Comparison of ENCODE assay signal across 1 cellular context in the genomic region with DNA sequence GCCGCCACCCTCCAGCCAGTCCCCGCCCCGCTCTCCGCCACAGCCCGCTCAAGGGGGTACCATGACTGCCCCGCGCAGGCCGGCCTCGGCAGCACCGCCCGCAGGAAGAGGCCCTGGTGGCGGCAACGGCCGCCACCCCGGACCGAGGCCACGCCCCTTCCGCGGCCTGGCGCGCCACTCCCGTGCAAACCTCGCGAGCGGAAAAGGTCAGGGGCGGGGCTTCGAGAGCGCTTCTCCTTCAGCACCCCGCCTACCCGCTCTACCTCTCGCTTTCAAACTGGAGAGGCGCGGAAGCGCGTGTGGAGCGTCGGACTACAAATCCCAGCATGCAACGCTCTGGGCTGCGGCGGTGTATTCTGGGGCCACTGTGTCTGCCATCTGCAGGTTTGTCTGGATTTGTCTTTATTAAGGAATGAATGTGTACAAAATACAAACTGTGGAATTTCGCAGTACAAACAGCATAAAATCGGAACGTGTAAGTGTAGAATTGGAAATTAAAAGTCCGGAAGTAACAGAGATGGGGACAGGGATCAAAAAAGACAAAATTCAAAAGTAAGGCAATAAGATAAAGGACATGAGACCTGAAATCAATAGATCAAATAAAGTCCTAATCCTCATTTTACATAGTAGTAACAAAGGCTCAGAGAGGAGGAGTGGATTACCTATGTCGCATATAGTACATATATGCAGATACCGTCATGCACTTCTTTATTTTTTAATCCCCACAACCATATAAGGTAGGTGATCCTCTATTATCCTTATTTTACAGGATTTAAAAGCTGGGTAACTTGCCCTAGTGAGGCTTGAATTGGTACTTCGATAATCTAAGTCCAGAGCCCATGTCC.
A peak's percentile ranks its signal among the peaks of the same experiment; 100 is the strongest.
TF ChIP-seq lines count a peak whose summit lies in the region.

No MANE protein-coding gene starts in this region.

TF ChIP-seq in HEK293, 187 proteins besides CTCF, POLR2A, EP300 and RAD21 (continued from another document):
- TF ChIP-seq, protein P1, sequence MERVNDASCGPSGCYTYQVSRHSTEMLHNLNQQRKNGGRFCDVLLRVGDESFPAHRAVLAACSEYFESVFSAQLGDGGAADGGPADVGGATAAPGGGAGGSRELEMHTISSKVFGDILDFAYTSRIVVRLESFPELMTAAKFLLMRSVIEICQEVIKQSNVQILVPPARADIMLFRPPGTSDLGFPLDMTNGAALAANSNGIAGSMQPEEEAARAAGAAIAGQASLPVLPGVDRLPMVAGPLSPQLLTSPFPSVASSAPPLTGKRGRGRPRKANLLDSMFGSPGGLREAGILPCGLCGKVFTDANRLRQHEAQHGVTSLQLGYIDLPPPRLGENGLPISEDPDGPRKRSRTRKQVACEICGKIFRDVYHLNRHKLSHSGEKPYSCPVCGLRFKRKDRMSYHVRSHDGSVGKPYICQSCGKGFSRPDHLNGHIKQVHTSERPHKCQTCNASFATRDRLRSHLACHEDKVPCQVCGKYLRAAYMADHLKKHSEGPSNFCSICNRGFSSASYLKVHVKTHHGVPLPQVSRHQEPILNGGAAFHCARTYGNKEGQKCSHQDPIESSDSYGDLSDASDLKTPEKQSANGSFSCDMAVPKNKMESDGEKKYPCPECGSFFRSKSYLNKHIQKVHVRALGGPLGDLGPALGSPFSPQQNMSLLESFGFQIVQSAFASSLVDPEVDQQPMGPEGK (tag by site-specific recombination; IDR thresholded peaks at IDR 0.05): peak; percentile 86
- TF ChIP-seq ZNF10 (tag by site-specific recombination; IDR thresholded peaks at IDR 0.05) (no peak), ZNF837 (tag by site-specific recombination; IDR thresholded peaks at IDR 0.05) (peak; percentile 43; the same call in 1 of the 2 replicates), ZNF202 (tag by site-specific recombination; IDR thresholded peaks at IDR 0.05; ENCODE audit: borderline replicate concordance) (no peak), ZNF354C (tag by site-specific recombination; IDR thresholded peaks at IDR 0.05; ENCODE audit: borderline replicate concordance, low read depth) (0 out of 2 replicates have a peak, but pooled peaks have one; percentile 11), PRDM1 (tag by site-specific recombination; IDR thresholded peaks at IDR 0.05) (no peak), GFI1B (tag by site-specific recombination; IDR thresholded peaks at IDR 0.05) (0 out of 2 replicates have a peak, but pooled peaks have one; percentile 6), ZNF571 (tag by site-specific recombination; IDR thresholded peaks at IDR 0.05) (no peak), ZNF2 (tag by site-specific recombination; IDR thresholded peaks at IDR 0.05) (peak; percentile 72), OSR2 (tag by site-specific recombination; IDR thresholded peaks at IDR 0.05) (no peak), ZNF114 (tag by site-specific recombination; IDR thresholded peaks at IDR 0.05) (no peak), ZNF157 (tag by site-specific recombination; IDR thresholded peaks at IDR 0.05) (no peak), ZNF239 (tag by site-specific recombination; IDR thresholded peaks at IDR 0.05) (no peak), GLIS1 (tag by site-specific recombination; IDR thresholded peaks at IDR 0.05) (peak; percentile 73; the same call in 1 of the 2 replicates), ZNF266 (tag by site-specific recombination; IDR thresholded peaks at IDR 0.05; ENCODE audit: low read depth) (no peak), ZNF449 (tag by site-specific recombination; IDR thresholded peaks at IDR 0.05) (no peak; the same call in 1 of the 2 replicates), ZNF335 (tag by site-specific recombination; conservative IDR thresholded peaks at IDR 0.05) (peak; percentile 93), TCF7L2 (IDR thresholded peaks at IDR 0.05; ENCODE audit: borderline replicate concordance, low read depth, low read length) (no peak), YY2 (tag by site-specific recombination; IDR thresholded peaks at IDR 0.05) (0 out of 2 replicates have a peak, but pooled peaks have one; percentile 17), REPIN1 (tag by site-specific recombination; IDR thresholded peaks at IDR 0.05; ENCODE audit: low read depth) (no peak), TRIM28 (IDR thresholded peaks at IDR 0.05; ENCODE audit: borderline replicate concordance, low read length) (0 out of 2 replicates have a peak, but pooled peaks have one; percentile 60), GLI4 (tag by site-specific recombination; IDR thresholded peaks at IDR 0.05) (no peak), ZNF221 (tag by site-specific recombination; IDR thresholded peaks at IDR 0.05; ENCODE audit: borderline replicate concordance) (no peak), ZNF830 (tag by site-specific recombination; IDR thresholded peaks at IDR 0.05; ENCODE audit: low read depth) (no peak), ZNF132 (tag by site-specific recombination; IDR thresholded peaks at IDR 0.05; ENCODE audit: borderline replicate concordance) (no peak), ZNF701 (tag by site-specific recombination; IDR thresholded peaks at IDR 0.05) (no peak), ZBTB6 (tag by site-specific recombination; IDR thresholded peaks at IDR 0.05) (no peak), GLIS2 (tag by site-specific recombination; IDR thresholded peaks at IDR 0.05) (peak; percentile 99), ZNF16 (tag by site-specific recombination; IDR thresholded peaks at IDR 0.05; ENCODE audit: low read depth) (no peak), ZNF561 (tag by site-specific recombination; IDR thresholded peaks at IDR 0.05; ENCODE audit: borderline replicate concordance) (peak; percentile 40; the same call in 1 of the 2 replicates), EGR2 (tag by site-specific recombination; IDR thresholded peaks at IDR 0.05; ENCODE audit: low read depth) (peak; percentile 41), ZNF302 (tag by site-specific recombination; IDR thresholded peaks at IDR 0.05; ENCODE audit: low read depth) (no peak), ZNF366 (tag by site-specific recombination; conservative IDR thresholded peaks at IDR 0.05) (peak; percentile 96), PRDM2 (tag by site-specific recombination; IDR thresholded peaks at IDR 0.05; ENCODE audit: borderline replicate concordance) (no peak)
- TF ChIP-seq, protein P2, sequence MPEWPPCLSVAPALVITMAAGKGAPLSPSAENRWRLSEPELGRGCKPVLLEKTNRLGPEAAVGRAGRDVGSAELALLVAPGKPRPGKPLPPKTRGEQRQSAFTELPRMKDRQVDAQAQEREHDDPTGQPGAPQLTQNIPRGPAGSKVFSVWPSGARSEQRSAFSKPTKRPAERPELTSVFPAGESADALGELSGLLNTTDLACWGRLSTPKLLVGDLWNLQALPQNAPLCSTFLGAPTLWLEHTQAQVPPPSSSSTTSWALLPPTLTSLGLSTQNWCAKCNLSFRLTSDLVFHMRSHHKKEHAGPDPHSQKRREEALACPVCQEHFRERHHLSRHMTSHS (tag by site-specific recombination; IDR thresholded peaks at IDR 0.05): no peak
- TF ChIP-seq, protein P3, sequence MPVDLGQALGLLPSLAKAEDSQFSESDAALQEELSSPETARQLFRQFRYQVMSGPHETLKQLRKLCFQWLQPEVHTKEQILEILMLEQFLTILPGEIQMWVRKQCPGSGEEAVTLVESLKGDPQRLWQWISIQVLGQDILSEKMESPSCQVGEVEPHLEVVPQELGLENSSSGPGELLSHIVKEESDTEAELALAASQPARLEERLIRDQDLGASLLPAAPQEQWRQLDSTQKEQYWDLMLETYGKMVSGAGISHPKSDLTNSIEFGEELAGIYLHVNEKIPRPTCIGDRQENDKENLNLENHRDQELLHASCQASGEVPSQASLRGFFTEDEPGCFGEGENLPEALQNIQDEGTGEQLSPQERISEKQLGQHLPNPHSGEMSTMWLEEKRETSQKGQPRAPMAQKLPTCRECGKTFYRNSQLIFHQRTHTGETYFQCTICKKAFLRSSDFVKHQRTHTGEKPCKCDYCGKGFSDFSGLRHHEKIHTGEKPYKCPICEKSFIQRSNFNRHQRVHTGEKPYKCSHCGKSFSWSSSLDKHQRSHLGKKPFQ (tag by site-specific recombination; IDR thresholded peaks at IDR 0.05): no peak
- TF ChIP-seq, protein P4, sequence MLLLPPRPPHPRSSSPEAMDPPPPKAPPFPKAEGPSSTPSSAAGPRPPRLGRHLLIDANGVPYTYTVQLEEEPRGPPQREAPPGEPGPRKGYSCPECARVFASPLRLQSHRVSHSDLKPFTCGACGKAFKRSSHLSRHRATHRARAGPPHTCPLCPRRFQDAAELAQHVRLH (tag by site-specific recombination; IDR thresholded peaks at IDR 0.05): peak; percentile 88
- TF ChIP-seq, protein P5, sequence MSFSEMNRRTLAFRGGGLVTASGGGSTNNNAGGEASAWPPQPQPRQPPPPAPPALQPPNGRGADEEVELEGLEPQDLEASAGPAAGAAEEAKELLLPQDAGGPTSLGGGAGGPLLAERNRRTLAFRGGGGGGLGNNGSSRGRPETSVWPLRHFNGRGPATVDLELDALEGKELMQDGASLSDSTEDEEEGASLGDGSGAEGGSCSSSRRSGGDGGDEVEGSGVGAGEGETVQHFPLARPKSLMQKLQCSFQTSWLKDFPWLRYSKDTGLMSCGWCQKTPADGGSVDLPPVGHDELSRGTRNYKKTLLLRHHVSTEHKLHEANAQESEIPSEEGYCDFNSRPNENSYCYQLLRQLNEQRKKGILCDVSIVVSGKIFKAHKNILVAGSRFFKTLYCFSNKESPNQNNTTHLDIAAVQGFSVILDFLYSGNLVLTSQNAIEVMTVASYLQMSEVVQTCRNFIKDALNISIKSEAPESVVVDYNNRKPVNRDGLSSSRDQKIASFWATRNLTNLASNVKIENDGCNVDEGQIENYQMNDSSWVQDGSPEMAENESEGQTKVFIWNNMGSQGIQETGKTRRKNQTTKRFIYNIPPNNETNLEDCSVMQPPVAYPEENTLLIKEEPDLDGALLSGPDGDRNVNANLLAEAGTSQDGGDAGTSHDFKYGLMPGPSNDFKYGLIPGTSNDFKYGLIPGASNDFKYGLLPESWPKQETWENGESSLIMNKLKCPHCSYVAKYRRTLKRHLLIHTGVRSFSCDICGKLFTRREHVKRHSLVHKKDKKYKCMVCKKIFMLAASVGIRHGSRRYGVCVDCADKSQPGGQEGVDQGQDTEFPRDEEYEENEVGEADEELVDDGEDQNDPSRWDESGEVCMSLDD (tag by site-specific recombination; IDR thresholded peaks at IDR 0.05): no peak
TF ChIP-seq in HEK293: peak in this region for 48.
